Comparison of ENCODE assay signal across 22 cellular contexts in the genomic region with DNA sequence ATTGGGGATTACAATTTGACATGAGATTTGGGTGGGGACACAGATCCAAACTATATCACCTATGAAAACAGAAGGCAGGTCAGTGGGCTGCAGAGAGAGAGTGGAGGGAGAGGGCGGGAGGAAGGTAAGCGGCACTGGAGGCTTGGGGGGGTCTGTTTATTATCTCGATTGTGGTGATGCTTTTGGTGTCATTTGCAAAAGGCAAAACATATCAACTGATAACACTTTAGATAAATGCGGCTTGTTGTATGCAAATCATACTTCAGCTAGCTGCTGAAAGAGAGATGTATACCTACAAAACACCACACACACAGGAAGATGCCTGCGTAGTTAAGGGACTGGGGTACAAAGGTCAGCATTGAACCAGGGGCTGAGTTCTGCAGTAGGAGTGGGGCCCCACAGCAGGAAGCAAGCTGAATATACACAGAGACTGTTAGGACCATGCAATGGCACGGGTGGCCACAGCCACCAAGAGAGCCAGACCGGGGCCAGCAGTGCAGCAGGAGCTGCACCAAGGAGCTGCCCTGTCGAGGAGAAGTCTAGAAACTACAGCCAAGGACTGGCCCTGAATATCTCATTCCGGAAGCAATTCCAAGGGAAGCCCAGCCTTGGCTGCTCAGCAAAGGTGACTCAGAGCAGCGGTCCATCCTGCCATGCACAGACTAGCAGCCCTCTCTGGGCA.
"Had no signal": no experiment of that assay in that cellular context is flagged by ENCODE, and none has a peak within 500 bp of the region (broad histone marks: within the 10 kb centered on the region; RNA-seq: fewer than 3 reads in every experiment).

No MANE protein-coding gene starts in this region.

- H3K27ac ChIP-seq: body of pancreas, dorsolateral prefrontal cortex, epithelial cell of prostate, left ventricle myocardium inferior, prostate gland, right atrium auricular region, suprapubic skin, transverse colon, vagina had no signal

- ATAC-seq: activated T-helper 17 cell treated with anti-CD3 and anti-CD28 coated beads, Interleukin-2, amount 50 U/mL, for 72 hours; body of pancreas had no signal

- FAIRE-seq: kidney had no signal

- H3K9me3 ChIP-seq: body of pancreas, prostate gland, suprapubic skin, transverse colon, vagina had no signal

- H3K27me3 ChIP-seq: body of pancreas, dorsolateral prefrontal cortex, right atrium auricular region, suprapubic skin, vagina had no signal

- DNase-seq: activated CD4-positive, alpha-beta T cell treated with anti-CD3 and anti-CD28 coated beads, Interleukin-2, amount 50 U/mL, for 1 hour; activated CD4-positive, CD25-positive, alpha-beta regulatory T cell treated with anti-CD3 and anti-CD28 coated beads, Interleukin-2, amount 50 U/mL, for 72 hours; activated naive CD4-positive, alpha-beta T cell; activated T-cell treated with anti-CD3 and anti-CD28 coated beads for 4 hours; body of pancreas; dorsolateral prefrontal cortex; endodermal cell; foreskin fibroblast; glutamatergic neuron; hypothalamus; kidney; left ventricle myocardium inferior; naive B cell; stimulated activated CD4-positive, alpha-beta T cell treated with anti-CD3 and anti-CD28 coated beads, Interleukin-2, amount 100 ng/mL, for 48 hours; T1000; transverse colon had no signal

- H3K36me3 ChIP-seq: left ventricle myocardium inferior, prostate gland, right atrium auricular region, suprapubic skin, transverse colon, vagina had no signal

- H3K4me3 ChIP-seq: body of pancreas, dorsolateral prefrontal cortex, left ventricle myocardium inferior, prostate gland, right atrium auricular region, suprapubic skin, transverse colon, vagina had no signal
